In the genomic region with DNA sequence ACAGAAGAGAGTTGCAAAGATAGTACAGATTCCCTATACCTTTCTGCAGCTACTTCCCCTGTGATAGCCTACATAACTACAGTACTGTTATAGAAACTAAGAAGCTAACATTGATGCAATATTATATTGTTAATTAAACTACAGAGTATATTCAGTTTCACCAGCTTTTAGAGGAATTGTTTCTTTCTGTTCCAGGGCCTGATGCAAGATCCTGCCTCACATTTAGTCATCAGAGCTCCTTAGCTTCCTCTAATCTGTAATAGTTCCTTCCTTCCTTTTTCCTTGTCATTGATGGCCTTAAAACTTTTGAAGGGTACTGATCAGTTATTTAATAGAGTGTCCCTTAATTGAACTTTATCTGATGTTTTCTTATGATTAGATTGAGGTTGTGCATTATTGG, we compare ENCODE assay signal across 1 cellular context.
TF ChIP-seq lines count a peak whose summit lies in the region.

No MANE protein-coding gene starts in this region.

TF ChIP-seq in HepG2, 621 proteins besides CTCF, POLR2A, EP300 and RAD21:
- TF ChIP-seq AGO2 (optimal IDR thresholded peaks at IDR 0.05; ENCODE audit: low read depth, low read length) (no peak), ZNF572 (CRISPR knock-in tag; IDR thresholded peaks at IDR 0.05) (no peak), ZNF230 (CRISPR knock-in tag; IDR thresholded peaks at IDR 0.05) (no peak), AFF4 (CRISPR knock-in tag; IDR thresholded peaks at IDR 0.05) (no peak), ZNF75D (CRISPR knock-in tag; IDR thresholded peaks at IDR 0.05; ENCODE audit: borderline replicate concordance) (no peak), MED13 (CRISPR knock-in tag; IDR thresholded peaks at IDR 0.05) (no peak), PAX8 (CRISPR knock-in tag; IDR thresholded peaks at IDR 0.05; ENCODE audit: borderline replicate concordance) (no peak), ZNF225 (CRISPR knock-in tag; IDR thresholded peaks at IDR 0.05) (no peak), CENPX (CRISPR knock-in tag; IDR thresholded peaks at IDR 0.05) (no peak), MIER3 (CRISPR knock-in tag; IDR thresholded peaks at IDR 0.05; ENCODE audit: borderline replicate concordance) (no peak), ZNF720 (CRISPR knock-in tag; IDR thresholded peaks at IDR 0.05) (no peak), ZNF17 (CRISPR knock-in tag; IDR thresholded peaks at IDR 0.05) (no peak), GATAD1 (CRISPR knock-in tag; IDR thresholded peaks at IDR 0.05) (no peak), AKAP8 (CRISPR knock-in tag; IDR thresholded peaks at IDR 0.05) (no peak), ARID4A (CRISPR knock-in tag; IDR thresholded peaks at IDR 0.05; ENCODE audit: borderline replicate concordance) (no peak)
- TF ChIP-seq, protein P1, sequence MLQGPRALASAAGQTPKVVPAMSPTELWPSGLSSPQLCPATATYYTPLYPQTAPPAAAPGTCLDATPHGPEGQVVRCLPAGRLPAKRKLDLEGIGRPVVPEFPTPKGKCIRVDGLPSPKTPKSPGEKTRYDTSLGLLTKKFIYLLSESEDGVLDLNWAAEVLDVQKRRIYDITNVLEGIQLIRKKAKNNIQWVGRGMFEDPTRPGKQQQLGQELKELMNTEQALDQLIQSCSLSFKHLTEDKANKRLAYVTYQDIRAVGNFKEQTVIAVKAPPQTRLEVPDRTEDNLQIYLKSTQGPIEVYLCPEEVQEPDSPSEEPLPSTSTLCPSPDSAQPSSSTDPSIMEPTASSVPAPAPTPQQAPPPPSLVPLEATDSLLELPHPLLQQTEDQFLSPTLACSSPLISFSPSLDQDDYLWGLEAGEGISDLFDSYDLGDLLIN (CRISPR knock-in tag; IDR thresholded peaks at IDR 0.05; ENCODE audit: borderline replicate concordance): no peak
